In the genomic region with DNA sequence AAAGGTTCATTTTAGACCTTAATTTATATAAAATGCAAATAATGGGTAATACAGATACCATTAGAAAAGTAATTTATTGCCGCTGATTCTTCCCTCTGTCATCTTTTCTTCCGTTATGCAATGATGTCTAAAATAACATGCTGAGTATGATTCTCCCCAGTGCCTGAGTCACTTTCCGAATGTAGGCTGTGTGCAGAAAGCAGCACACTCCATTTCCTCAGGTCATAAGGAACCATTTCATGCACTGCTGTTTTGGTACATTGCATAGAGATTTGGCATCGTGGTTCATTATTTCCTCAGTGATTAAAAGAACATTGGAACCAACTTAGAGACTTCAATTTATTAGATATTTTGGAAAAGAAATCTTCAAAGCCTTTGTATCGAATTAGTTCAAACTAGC, we compare ENCODE assay signal across 18 cellular contexts.
DNase-seq lines count a peak whose midpoint lies in the region; ATAC-seq and TF ChIP-seq lines count a peak whose summit lies in the region.
"Had no signal": no experiment of that assay in that cellular context is flagged by ENCODE, and none has a peak within 500 bp of the region (broad histone marks: within the 10 kb centered on the region; RNA-seq: fewer than 3 reads in every experiment).

No MANE protein-coding gene starts in this region.

- H3K9me3 ChIP-seq in SK-N-SH, result no peaks in the 10 kb centered on the region
- no peaks in the 10 kb centered on the region for H3K9me3 ChIP-seq in fibroblast of lung (ENCODE audit: control insufficient read depth, insufficient read depth, low read depth, low read length)
- H3K9me3 ChIP-seq in osteoblast (ENCODE audit: low read depth, low read length), result no peaks in the 10 kb centered on the region
- H3K9me3 ChIP-seq in endodermal cell (ENCODE audit: control insufficient read depth, low read length), result no peaks in the 10 kb centered on the region
- H3K9me3 ChIP-seq: body of pancreas, stomach had no signal

- no peaks in the 10 kb centered on the region for H3K9me3 Mint-ChIP-seq in endodermal cell

- H3K27ac ChIP-seq in SK-N-SH (ENCODE audit: low read depth in 2 of 2, low read length in 1 of 2), result peak overlapping the region in 1 of 2 experiments; percentile 48; a peak in 2 of 4 replicates
- H3K27ac ChIP-seq in fibroblast of lung (ENCODE audit: insufficient read depth, low read length), result no peak overlapping the region
- peak overlapping the region; percentile 67 for H3K27ac ChIP-seq in osteoblast (ENCODE audit: low read depth, low read length)
- no peak overlapping the region for H3K27ac ChIP-seq in endodermal cell (ENCODE audit: low read depth, low read length)
- H3K27ac ChIP-seq: body of pancreas, stomach had no signal

- TF ChIP-seq EP300 in SK-N-SH (IDR thresholded peaks at IDR 0.05; ENCODE audit: borderline replicate concordance in 1 of 2, low read depth in 1 of 2, low read length in 1 of 2), result no peak

- TF ChIP-seq RAD21 in SK-N-SH (IDR thresholded peaks at IDR 0.05; ENCODE audit: low read length), result no peak

- WGBS in SK-N-SH (ENCODE audit: low lambda C conversion rate), result 81% methylated on average over 5 of the region's 5 CpGs
- 88 to 97% methylated on average over 3 to 5 of the region's 5 CpGs for WGBS in endodermal cell (ENCODE audit: insufficient coverage in 1 of 2, insufficient read length in 1 of 2), 2 experiments

- TF ChIP-seq CTCF in SK-N-SH (IDR thresholded peaks at IDR 0.05) (no peak), fibroblast of lung (conservative IDR thresholded peaks at IDR 0.05 in 1 of 2, IDR thresholded peaks at IDR 0.05 in 1 of 2; ENCODE audit: low read depth in 1 of 2, low read length in 2 of 2) (no peak), osteoblast (IDR thresholded peaks at IDR 0.05; ENCODE audit: extremely low read depth, low read depth, low read length) (no peak), endodermal cell (conservative IDR thresholded peaks at IDR 0.05) (no peak), omental fat pad (IDR thresholded peaks at IDR 0.05) (no peak)

- peaks cover 44% of the 10 kb centered on the region for H3F3A ChIP-seq in SK-N-SH (replicated peaks; ENCODE audit: insufficient read depth)

- H3K9me2 ChIP-seq in SK-N-SH, result no peaks in the 10 kb centered on the region

- H3K79me2 ChIP-seq in SK-N-SH (ENCODE audit: insufficient read depth) (peaks cover 55% of the 10 kb centered on the region), fibroblast of lung (ENCODE audit: control insufficient read depth, insufficient read depth, low read length) (no peaks in the 10 kb centered on the region), osteoblast (ENCODE audit: insufficient read depth, low read length) (no peaks in the 10 kb centered on the region)

- CTCF ChIA-PET in SK-N-SH (lab: Yijun Ruan, JAX), result no interaction called here

- peaks cover 0 to 10% of the 10 kb centered on the region in 2 experiments; a peak in 1 of 4 replicates for H3K4me1 ChIP-seq in SK-N-SH (ENCODE audit: control insufficient read depth in 1 of 2, insufficient read depth in 2 of 2, low read depth in 1 of 2, low read length in 1 of 2)
- H3K4me1 ChIP-seq in fibroblast of lung (ENCODE audit: control insufficient read depth, extremely low read depth, insufficient read depth, low read length), result no peaks in the 10 kb centered on the region
- peaks cover 25% of the 10 kb centered on the region for H3K4me1 ChIP-seq in osteoblast (ENCODE audit: insufficient read depth, low read length)
- H3K4me1 ChIP-seq in endodermal cell (ENCODE audit: control insufficient read depth, insufficient read depth, low read length), result no peaks in the 10 kb centered on the region
- H3K4me1 ChIP-seq: body of pancreas, stomach had no signal

- H3K4me3 ChIP-seq in SK-N-SH (ENCODE audit: low read depth in 2 of 2, low read length in 1 of 2) (no peak overlapping the region), fibroblast of lung (replicated peaks in 1 of 4; ENCODE audit: control extremely low read depth in 1 of 4, insufficient read depth in 1 of 4, low read depth in 3 of 4, low read length in 4 of 4) (no peak overlapping the region), osteoblast (ENCODE audit: insufficient read depth, low read length) (no peak overlapping the region), endodermal cell (ENCODE audit: low read length) (no peak overlapping the region)
- H3K4me3 ChIP-seq: body of pancreas, stomach had no signal

- H3K4me1 Mint-ChIP-seq in endodermal cell, result no peaks in the 10 kb centered on the region
- H3K4me1 Mint-ChIP-seq: activated CD4-positive, alpha-beta T cell treated with anti-CD3 and anti-CD28 coated beads, Interleukin-2, amount 10 ng/mL, durations not matched to agents 7 days and 5 days; activated T-helper 17 cell treated with anti-CD3 and anti-CD28 coated beads, Interleukin-2, amount 50 U/mL, for 72 hours had no signal

- H3K4me3 Mint-ChIP-seq in endodermal cell, result no peak overlapping the region
- H3K4me3 Mint-ChIP-seq: activated CD4-positive, alpha-beta T cell treated with anti-CD3 and anti-CD28 coated beads, Interleukin-2, amount 10 ng/mL, durations not matched to agents 7 days and 5 days; activated T-helper 17 cell treated with anti-CD3 and anti-CD28 coated beads, Interleukin-2, amount 50 U/mL, for 72 hours; CD4-positive, alpha-beta T cell; T-helper 1 cell treated with Interleukin-12 subunit alpha and Interleukin-12 subunit beta and Interleukin-4 antibody, amounts not matched to agents 30 μg/mL and 1 μg/mL, for 36 hours had no signal

- DNase-seq in EL (peak; percentile 56), SK-N-SH (no peak), fibroblast of lung (ENCODE audit: low read depth in 2 of 2) (peak; percentile 30 to 61), osteoblast (ENCODE audit: insufficient read length, low spot score, missing footprints) (peak; percentile 65), endodermal cell (no peak), omental fat pad (ENCODE audit: low spot score) (no peak)
- no peak for DNase-seq in activated CD4-positive, alpha-beta T cell treated with anti-CD3 and anti-CD28 coated beads for 1 hour
- DNase-seq: activated CD4-positive, alpha-beta T cell treated with anti-CD3 and anti-CD28 coated beads, Interleukin-2, amount 10 ng/mL, durations not matched to agents 7 days and 5 days; body of pancreas; CD4-positive, alpha-beta T cell; NCI-H1048; NCI-H345; PC-3; stomach had no signal

- H3K27me3 ChIP-seq in SK-N-SH (ENCODE audit: insufficient read depth), result no peaks in the 10 kb centered on the region
- no peaks in the 10 kb centered on the region for H3K27me3 ChIP-seq in fibroblast of lung (ENCODE audit: control insufficient read depth, insufficient read depth, low read length)
- H3K27me3 ChIP-seq in osteoblast (ENCODE audit: insufficient read depth, low read length), result no peaks in the 10 kb centered on the region
- H3K27me3 ChIP-seq in endodermal cell (ENCODE audit: control insufficient read depth, insufficient read depth, low read length, poor library complexity, severe bottlenecking), result no peaks in the 10 kb centered on the region
- H3K27me3 ChIP-seq: body of pancreas, stomach had no signal

- H4K20me1 ChIP-seq in SK-N-SH (ENCODE audit: insufficient read depth), result no peaks in the 10 kb centered on the region
- H4K20me1 ChIP-seq in fibroblast of lung (ENCODE audit: control insufficient read depth, extremely low read depth, insufficient read depth, low read length), result no peaks in the 10 kb centered on the region
- H4K20me1 ChIP-seq in osteoblast (ENCODE audit: insufficient read depth, low read length), result no peaks in the 10 kb centered on the region

- ATAC-seq in omental fat pad (ENCODE audit: low FRiP score), result no peak
- no peak for ATAC-seq in HG03025 (IDR thresholded peaks at IDR 0.05; ENCODE audit: low FRiP score, unreplicated experiment)
- ATAC-seq: activated T-helper 17 cell treated with anti-CD3 and anti-CD28 coated beads, Interleukin-2, amount 50 U/mL, for 72 hours; body of pancreas; HCT116; PC-3 had no signal

- H2AFZ ChIP-seq in SK-N-SH (ENCODE audit: low read depth) (no peak overlapping the region), fibroblast of lung (ENCODE audit: low read length) (no peak overlapping the region), osteoblast (ENCODE audit: low read length) (peak overlapping the region; percentile 32)

- H3K9ac ChIP-seq in SK-N-SH (no peak overlapping the region), fibroblast of lung (ENCODE audit: insufficient read depth, low read length) (no peak overlapping the region), endodermal cell (ENCODE audit: extremely low read depth, low read length, poor library complexity, severe bottlenecking) (no peak overlapping the region)

- H3K36me3 ChIP-seq in SK-N-SH (replicated peaks in 1 of 2; ENCODE audit: control insufficient read depth in 1 of 2, insufficient read depth in 2 of 2, low read length in 1 of 2) (peaks cover 65 to 87% of the 10 kb centered on the region in 2 experiments), fibroblast of lung (ENCODE audit: control insufficient read depth, insufficient read depth, low read length) (no peaks in the 10 kb centered on the region), osteoblast (ENCODE audit: insufficient read depth, low read length) (peaks cover 35% of the 10 kb centered on the region), endodermal cell (ENCODE audit: control insufficient read depth, insufficient read depth, low read length) (peaks cover 96% of the 10 kb centered on the region)
- H3K36me3 ChIP-seq: stomach had no signal

- H3K27me3 Mint-ChIP-seq in endodermal cell (ENCODE audit: insufficient read depth), result no peaks in the 10 kb centered on the region
- H3K27me3 Mint-ChIP-seq: activated CD4-positive, alpha-beta T cell treated with anti-CD3 and anti-CD28 coated beads, Interleukin-2, amount 10 ng/mL, durations not matched to agents 7 days and 5 days; activated T-helper 17 cell treated with anti-CD3 and anti-CD28 coated beads, Interleukin-2, amount 50 U/mL, for 72 hours; CD4-positive, alpha-beta T cell had no signal

- H3K27ac Mint-ChIP-seq in endodermal cell, result no peak overlapping the region
- H3K27ac Mint-ChIP-seq: activated CD4-positive, alpha-beta T cell treated with anti-CD3 and anti-CD28 coated beads, Interleukin-2, amount 10 ng/mL, durations not matched to agents 7 days and 5 days; activated T-helper 17 cell treated with anti-CD3 and anti-CD28 coated beads, Interleukin-2, amount 50 U/mL, for 72 hours; CD4-positive, alpha-beta T cell; T-helper 1 cell treated with Interleukin-12 subunit alpha and Interleukin-12 subunit beta and Interleukin-4 antibody, amounts not matched to agents 30 μg/mL and 1 μg/mL, for 36 hours had no signal

- POLR2A ChIA-PET in SK-N-SH (lab: Yijun Ruan, JAX), result no interaction called here

- no peak overlapping the region for H3K4me2 ChIP-seq in SK-N-SH
- no peak overlapping the region for H3K4me2 ChIP-seq in fibroblast of lung (ENCODE audit: extremely low read depth, insufficient read depth, low read length)
- peak overlapping the region; percentile 41 for H3K4me2 ChIP-seq in osteoblast (ENCODE audit: insufficient read depth, low read length)

- peaks cover 82% of the 10 kb centered on the region for H3K36me3 Mint-ChIP-seq in endodermal cell (ENCODE audit: low read depth)

TF ChIP-seq in SK-N-SH, 30 proteins besides CTCF, POLR2A, EP300 and RAD21:
- TF ChIP-seq FOXJ3 (CRISPR knock-in tag; IDR thresholded peaks at IDR 0.05) (no peak), YY1 (IDR thresholded peaks at IDR 0.05; ENCODE audit: low read depth) (peak; percentile 74; the same call in 1 of the 2 replicates)

Comparison
In these comparisons a context has a peak if more than half of its experiments do, and no peak if none do; other contexts are left out.
1. DNase-seq: peak in EL (single experiment), fibroblast of lung (2 of 2) and osteoblast (single experiment); none in SK-N-SH (single experiment), endodermal cell (single experiment), omental fat pad (single experiment) and activated CD4-positive, alpha-beta T cell treated with anti-CD3 and anti-CD28 coated beads for 1 hour (single experiment).